25 cellular contexts compared by ENCODE assay signal in the genomic region with DNA sequence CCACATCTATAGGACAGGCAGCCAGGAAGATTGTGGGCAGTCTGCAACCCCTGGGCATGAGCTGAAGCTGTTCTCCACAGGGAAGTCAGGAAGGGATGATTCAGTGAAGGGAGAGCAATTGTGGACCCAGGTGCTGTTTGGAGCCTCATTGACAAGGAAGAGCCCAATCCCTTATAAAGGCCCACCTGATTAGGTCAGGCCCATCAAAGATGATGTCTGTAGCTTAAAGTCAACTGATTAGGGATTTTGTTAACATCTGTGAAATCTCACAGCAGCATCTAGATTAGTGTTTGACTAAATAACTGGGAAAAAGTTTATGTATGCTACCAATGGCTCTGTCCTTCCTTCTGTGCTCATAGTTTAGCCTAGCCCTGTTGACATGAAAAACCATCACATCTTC.
"Had no signal": no experiment of that assay in that cellular context is flagged by ENCODE, and none has a peak within 500 bp of the region (broad histone marks: within the 10 kb centered on the region; RNA-seq: fewer than 3 reads in every experiment).

No MANE protein-coding gene starts in this region.

- H3K27me3 ChIP-seq: ascending aorta, cardiac muscle cell, SJCRH30 had no signal

- H3K36me3 ChIP-seq: ascending aorta, cardiac muscle cell, SJCRH30 had no signal

- DNase-seq: activated CD4-positive, alpha-beta memory T cell treated with anti-CD3 and anti-CD28 coated beads for 36 hours; activated CD4-positive, alpha-beta T cell treated with anti-CD3 and anti-CD28 coated beads, Interleukin-2, amount 10 ng/mL, durations not matched to agents 7 days and 5 days; activated CD4-positive, CD25-positive, alpha-beta regulatory T cell; activated CD8-positive, alpha-beta memory T cell treated with anti-CD3 and anti-CD28 coated beads for 24 hours; activated effector memory CD4-positive, alpha-beta T cell treated with anti-CD3 and anti-CD28 coated beads, Interleukin-2, amount 50 U/mL, for 16 hours; activated naive CD4-positive, alpha-beta T cell treated with Interleukin-2 at 50 U/mL for 16 hours; activated naive CD8-positive, alpha-beta T cell treated with anti-CD3 and anti-CD28 coated beads, Interleukin-2, amount 50 U/mL, for 24 hours; activated T-cell treated with anti-CD3 and anti-CD28 coated beads, Interleukin-2, amount 50 U/mL, for 4 hours; amniotic stem cell; Karpas-422; NCI-H1105 treated with DMSO at 0.1 percent for 48 hours; NCI-H1436 treated with DMSO at 0.1 percent for 48 hours; NCI-H187; NCI-H2081; NCI-H69; NK-92 treated with Interleukin-12 subunit alpha and Interleukin-12 subunit beta, amount 100 ng/mL, for 24 hours; OCI-M1; RPMI8226; SJCRH30; SK-N-SH had no signal

- H3K27ac ChIP-seq: ascending aorta, cardiac muscle cell, SJCRH30 had no signal

- H3K4me2 ChIP-seq: SK-N-SH had no signal

- H3K9me3 ChIP-seq: ascending aorta, SJCRH30, SK-N-SH had no signal

- H3K4me1 ChIP-seq: ascending aorta had no signal

- H3K9ac ChIP-seq: SK-N-SH had no signal

- ATAC-seq: activated naive CD4-positive, alpha-beta T cell treated with anti-CD3 and anti-CD28 coated beads, Interleukin-2, amount 50 U/mL, for 72 hours; activated naive CD8-positive, alpha-beta T cell treated with anti-CD3 and anti-CD28 coated beads, Interleukin-2, amount 50 U/mL, for 24 hours; activated T-cell treated with anti-CD3 and anti-CD28 coated beads, Interleukin-2, amount 50 U/mL, for 4 hours; Panc1; Right ventricle myocardium inferior had no signal

- H3K4me3 ChIP-seq: ascending aorta, cardiac muscle cell, SJCRH30 had no signal
